8 cellular contexts compared by ENCODE assay signal in genomic region chr2:89213151-89213550, GRCh38.
DNase-seq lines count a peak whose midpoint lies in the region; ATAC-seq and TF ChIP-seq lines count a peak whose summit lies in the region.
"Not testable (repeated sequence)": the region's sequence is repeated elsewhere in the genome, so short reads cannot be mapped to it uniquely, and the experiment has no call there.

No MANE protein-coding gene starts in this region.

- H3K36me3 ChIP-seq in DND-41 (ENCODE audit: insufficient read depth, low read length); HCT116 (ENCODE audit: control insufficient read depth in 1 of 2, insufficient read depth in 2 of 2, low read length in 2 of 2); Loucy (ENCODE audit: insufficient read depth, low read length); lower lobe of right lung; stomach: not testable (repeated sequence)

- CTCF ChIA-PET in HCT116 (lab: Charles Lee), result not testable (repeated sequence)

- H3K36me3 Mint-ChIP-seq in activated naive CD8-positive, alpha-beta T cell treated with anti-CD3 and anti-CD28 coated beads for 36 hours, result not testable (repeated sequence)

- H3K4me1 Mint-ChIP-seq in activated naive CD8-positive, alpha-beta T cell treated with anti-CD3 and anti-CD28 coated beads for 36 hours, result not testable (repeated sequence)

- H3K27me3 Mint-ChIP-seq in activated naive CD8-positive, alpha-beta T cell treated with anti-CD3 and anti-CD28 coated beads for 36 hours, result not testable (repeated sequence)

- not testable (repeated sequence) for H3K4me3 ChIP-seq in DND-41 (ENCODE audit: low read depth in 1 of 2, low read length in 2 of 2); HCT116 (replicated peaks in 1 of 2; ENCODE audit: low read depth in 1 of 2, low read length in 2 of 2); Loucy (ENCODE audit: low read length, poor library complexity, severe bottlenecking); lower lobe of right lung; stomach

- not testable (repeated sequence) for H3K9ac ChIP-seq in DND-41 (ENCODE audit: low read depth, low read length); HCT116 (ENCODE audit: low read length); Loucy (ENCODE audit: low read depth, low read length, poor library complexity, severe bottlenecking)

- TF ChIP-seq POLR2A in HCT116 (IDR thresholded peaks at IDR 0.05; ENCODE audit: borderline replicate concordance, extremely low read depth, insufficient read depth, insufficient read length); stomach (IDR thresholded peaks at IDR 0.05): not testable (repeated sequence)

- not testable (repeated sequence) for H3F3A ChIP-seq in Loucy (ENCODE audit: low read depth)

- BruUV-seq in HCT116 (replicated peaks; lab: Mats Ljungman, UMichigan), result not testable (repeated sequence)

- not testable (repeated sequence) for H3K79me2 ChIP-seq in DND-41 (ENCODE audit: insufficient read depth, low read length); HCT116 (ENCODE audit: insufficient read depth, low read length); Loucy (ENCODE audit: insufficient read depth, low read length)

- RAD21 ChIA-PET in HCT116 (lab: Charles Lee; ENCODE audit: low non-redundant PET in 1 of 2, low total read pairs in 2 of 2, uncharacterized antibody in 2 of 2, unreplicated experiment in 2 of 2), result not testable (repeated sequence)

- intact Hi-C loops in HCT116 (cut with micrococcal nuclease); lower lobe of right lung (cut with DNase I); stomach (cut with DNase I; ENCODE audit: low total_unique reads): not testable (repeated sequence)

- not testable (repeated sequence) for H2AFZ ChIP-seq in DND-41 (ENCODE audit: low read depth, low read length); HCT116 (ENCODE audit: low read depth, low read length, poor library complexity, severe bottlenecking); Loucy (ENCODE audit: low read length)

- H3K9me2 ChIP-seq in HCT116 (ENCODE audit: insufficient read depth); Loucy (replicated peaks; ENCODE audit: low read depth, low read length): not testable (repeated sequence)

- H3K27me3 ChIP-seq in DND-41 (ENCODE audit: insufficient read depth, low read length, poor library complexity); HCT116 (ENCODE audit: insufficient read depth, low read length); Loucy (ENCODE audit: insufficient read depth, low read length, poor library complexity, severe bottlenecking); foreskin keratinocyte; lower lobe of right lung (ENCODE audit: low read depth); stomach: not testable (repeated sequence)

- DNase-seq in DND-41, result peak; percentile 45
- DNase-seq in HCT116 (ENCODE audit: low read depth, low spot score), result not testable (repeated sequence)
- DNase-seq in RPMI8226, result peak; percentile 6
- peak; percentile 3 for DNase-seq in activated naive CD8-positive, alpha-beta T cell treated with anti-CD3 and anti-CD28 coated beads for 36 hours
- peak in 1 of 2 donors; percentile 2 for DNase-seq in foreskin keratinocyte
- DNase-seq in lower lobe of right lung, result peak; percentile 47
- peak; percentile 30 for DNase-seq in stomach

- H3K9me3 Mint-ChIP-seq in activated naive CD8-positive, alpha-beta T cell treated with anti-CD3 and anti-CD28 coated beads for 36 hours, result not testable (repeated sequence)

- not testable (repeated sequence) for TF ChIP-seq EP300 in stomach (IDR thresholded peaks at IDR 0.05)

- not testable (repeated sequence) for H3K4me3 Mint-ChIP-seq in activated naive CD8-positive, alpha-beta T cell treated with anti-CD3 and anti-CD28 coated beads for 36 hours

- 3 to 8% (median 5%) methylated on average over 2 to 3 of the region's 3 CpGs; no CpG with 5 or more reads in 1 of the 5 donors for WGBS in stomach, 5 donors

- H4K20me1 ChIP-seq in DND-41 (ENCODE audit: insufficient read depth, low read length); HCT116 (ENCODE audit: insufficient read depth); Loucy (ENCODE audit: insufficient read depth, low read length, poor library complexity, severe bottlenecking): not testable (repeated sequence)

- not testable (repeated sequence) for H3K9me3 ChIP-seq in DND-41 (ENCODE audit: insufficient read depth, low read length, severe bottlenecking); HCT116 (ENCODE audit: control insufficient read depth in 1 of 2, insufficient read depth in 1 of 2, low read depth in 1 of 2, low read length in 2 of 2); Loucy (ENCODE audit: insufficient read depth, low read depth, low read length); lower lobe of right lung; stomach

- H3K4me2 ChIP-seq in DND-41 (ENCODE audit: insufficient read depth, low read length); HCT116 (ENCODE audit: low read length); Loucy (ENCODE audit: low read depth, low read length, poor library complexity, severe bottlenecking): not testable (repeated sequence)

- H3K4me1 ChIP-seq in DND-41 (ENCODE audit: insufficient read depth, low read length); HCT116 (ENCODE audit: control insufficient read depth in 1 of 2, insufficient read depth in 2 of 2, low read length in 2 of 2); Loucy (ENCODE audit: insufficient read depth, low read length, poor library complexity, severe bottlenecking); foreskin keratinocyte; lower lobe of right lung; stomach: not testable (repeated sequence)

- ATAC-seq in DND-41 (ENCODE audit: insufficient read depth, low read depth), result peak; percentile 95
- ATAC-seq in HCT116, result peak; percentile 88
- peak; percentile 62 for ATAC-seq in foreskin keratinocyte
- ATAC-seq in lower lobe of right lung, result peak; percentile 65 to 86

- not testable (repeated sequence) for H3K27ac Mint-ChIP-seq in activated naive CD8-positive, alpha-beta T cell treated with anti-CD3 and anti-CD28 coated beads for 36 hours

- not testable (repeated sequence) for TF ChIP-seq RAD21 in HCT116 (IDR thresholded peaks at IDR 0.05; ENCODE audit: low read depth)

- TF ChIP-seq CTCF in DND-41 (IDR thresholded peaks at IDR 0.05; ENCODE audit: borderline replicate concordance, extremely low read depth, low read length, poor library complexity, severe bottlenecking), result peak; percentile 42
- TF ChIP-seq CTCF in HCT116 (IDR thresholded peaks at IDR 0.05 in 2 of 3, conservative IDR thresholded peaks at IDR 0.05 in 1 of 3; ENCODE audit: borderline replicate concordance in 1 of 3, insufficient read depth in 1 of 3, low read depth in 2 of 3, low read length in 2 of 3), result 0 out of 6 replicates have a peak, but pooled peaks of 1 of the 3 experiments have one; percentile 8
- peak; percentile 25 for TF ChIP-seq CTCF in Loucy (conservative IDR thresholded peaks at IDR 0.05; ENCODE audit: low read length)
- TF ChIP-seq CTCF in foreskin keratinocyte (conservative IDR thresholded peaks at IDR 0.05); stomach (IDR thresholded peaks at IDR 0.05): not testable (repeated sequence)
- TF ChIP-seq CTCF in lower lobe of right lung (IDR thresholded peaks at IDR 0.05), result peak; percentile 26

- POLR2A ChIA-PET in HCT116 (lab: Charles Lee), result not testable (repeated sequence)

- H3K27ac ChIP-seq in DND-41 (ENCODE audit: low read length); HCT116 (ENCODE audit: low read depth, low read length); foreskin keratinocyte; lower lobe of right lung; stomach: not testable (repeated sequence)
